ENCODE assay signal across 26 cellular contexts in the genomic region with DNA sequence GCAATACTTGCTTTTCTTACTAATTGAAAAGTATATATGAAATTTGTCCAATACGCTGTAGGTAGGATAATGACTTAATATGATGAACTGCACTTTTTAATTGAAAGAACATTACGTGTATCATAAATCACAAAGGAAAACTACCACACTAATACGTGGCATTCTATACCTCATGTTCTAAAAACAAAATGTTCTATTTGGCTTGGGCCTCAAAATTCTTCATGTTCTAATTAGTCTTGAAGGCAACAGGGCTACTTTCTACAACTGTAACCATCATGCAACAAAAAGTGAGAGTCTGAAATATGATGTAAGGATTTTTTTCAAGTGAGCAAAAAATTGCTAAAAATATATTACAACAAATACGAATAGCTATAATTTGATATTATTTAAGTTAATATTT.
"Had no signal": no experiment of that assay in that cellular context is flagged by ENCODE, and none has a peak within 500 bp of the region (broad histone marks: within the 10 kb centered on the region; RNA-seq: fewer than 3 reads in every experiment).

No MANE protein-coding gene starts in this region.

- ATAC-seq: stimulated activated effector memory CD8-positive, alpha-beta T cell treated with anti-CD3 and anti-CD28 coated beads, Interleukin-12 subunit alpha, Interleukin-12 subunit beta, amount 100 ng/mL, for 72 hours; stimulated activated memory B cell treated with anti-CD40 and anti-IgM and Interleukin-4, amounts not matched to agents 10 μg/mL and 1 μg/mL and 100 μg/mL, for 72 hours; stimulated activated naive B cell treated with anti-CD40 and anti-IgM and Interleukin-4, amounts not matched to agents 10 μg/mL and 1 μg/mL and 100 μg/mL, for 72 hours; stimulated activated naive CD8-positive, alpha-beta T cell treated with anti-CD3 and anti-CD28 coated beads, Interleukin-15, amount 100 ng/mL, for 72 hours; stimulated activated naive CD8-positive, alpha-beta T cell treated with anti-CD3 and anti-CD28 coated beads, Interleukin-15, Interleukin-2, amounts not matched to agents 100 U/mL and 50 U/mL, for 24 hours; upper lobe of right lung had no signal

- H3K36me3 ChIP-seq: stomach, suprapubic skin, thoracic aorta, thyroid gland, tibial artery, tibial nerve, transverse colon, upper lobe of left lung, upper lobe of right lung, uterus, vagina had no signal

- DNase-seq: stimulated activated CD4-positive, alpha-beta T cell treated with anti-CD3 and anti-CD28 coated beads, Interleukin-2, amount 100 ng/mL, for 48 hours; stimulated activated CD4-positive, alpha-beta T cell treated with anti-CD3 and anti-CD28 coated beads, Interleukin-4, amount 100 ng/mL, for 1 hour; stimulated activated CD4-positive, alpha-beta T cell treated with anti-CD3 and anti-CD28 coated beads, Interleukin-4, amount 100 ng/mL, for 24 hours; stimulated activated CD4-positive, alpha-beta T cell treated with anti-CD3 and anti-CD28 coated beads, Interleukin-4, amount 100 ng/mL, for 4 hours; stimulated activated CD8-positive, alpha-beta memory T cell treated with anti-CD3 and anti-CD28 coated beads, Interleukin-4, amount 100 ng/mL, for 48 hours; stimulated activated naive B cell treated with anti-CD40 and anti-IgM and Interleukin-4, amounts not matched to agents 10 μg/mL and 1 μg/mL and 100 μg/mL, for 72 hours; stimulated activated naive CD4-positive, alpha-beta T cell; stimulated activated naive CD4-positive, alpha-beta T cell treated with Interleukin-2 at 50 U/mL for 16 hours; stimulated activated naive CD8-positive, alpha-beta T cell treated with anti-CD3 and anti-CD28 coated beads, Interleukin-15, amount 100 ng/mL, for 72 hours; stimulated activated naive CD8-positive, alpha-beta T cell treated with anti-CD3 and anti-CD28 coated beads, Interleukin-15, Interleukin-2, amounts not matched to agents 100 U/mL and 50 U/mL, for 24 hours; stomach; substantia nigra; testis; thyroid gland; tibial artery; transverse colon; trophoblast cell; upper lobe of left lung; upper lobe of right lung; uterus had no signal

- H3K4me3 ChIP-seq: stomach, suprapubic skin, testis, thoracic aorta, thyroid gland, tibial artery, tibial nerve, transverse colon, upper lobe of left lung, upper lobe of right lung, uterus, vagina had no signal

- H3K27ac ChIP-seq: stomach, suprapubic skin, testis, thoracic aorta, thyroid gland, tibial nerve, transverse colon, upper lobe of left lung, upper lobe of right lung, uterus, vagina had no signal

- H3K4me1 ChIP-seq: testis, thyroid gland, tibial nerve, upper lobe of right lung, uterus had no signal

- H3K9me3 ChIP-seq: stomach, suprapubic skin, testis, thoracic aorta, thyroid gland, tibial artery, tibial nerve, transverse colon, upper lobe of left lung, upper lobe of right lung, uterus, vagina had no signal

- H3K27me3 ChIP-seq: stomach, suprapubic skin, testis, thyroid gland, tibial artery, tibial nerve, transverse colon, upper lobe of left lung, upper lobe of right lung, uterus, vagina had no signal
